Comparison of ENCODE assay signal across 1 cellular context in genomic region chr4:182880387-182881356, GRCh38.
TF ChIP-seq lines count a peak whose summit lies in the region.

No MANE protein-coding gene starts in this region.

TF ChIP-seq in HepG2, 621 proteins besides CTCF, POLR2A, EP300 and RAD21 (continued from another document):
- peak; percentile 78; the same call in 1 of the 2 replicates for TF ChIP-seq HNF1B (CRISPR knock-in tag; IDR thresholded peaks at IDR 0.05)
- TF ChIP-seq TAF15 (IDR thresholded peaks at IDR 0.05; ENCODE audit: low read depth, low read length, poor library complexity, severe bottlenecking), result no peak
- TF ChIP-seq DNMT3B (CRISPR knock-in tag; conservative IDR thresholded peaks at IDR 0.05), result no peak
- peak; percentile 38; the same call in 1 of the 2 replicates for TF ChIP-seq NCOR1 (IDR thresholded peaks at IDR 0.05; ENCODE audit: borderline replicate concordance, low read length)
- TF ChIP-seq ZNF432 (CRISPR knock-in tag; IDR thresholded peaks at IDR 0.05; ENCODE audit: borderline replicate concordance), result no peak
- no peak for TF ChIP-seq ZNF333 (CRISPR knock-in tag; IDR thresholded peaks at IDR 0.05; ENCODE audit: borderline replicate concordance)
- 0 out of 2 replicates have a peak, but pooled peaks have one; percentile 88 for TF ChIP-seq ZNF136 (CRISPR knock-in tag; IDR thresholded peaks at IDR 0.05; ENCODE audit: low read depth)
- peak; percentile 77 for TF ChIP-seq FOSL2 (CRISPR knock-in tag; IDR thresholded peaks at IDR 0.05)
- peak; percentile 82 for TF ChIP-seq ZNF883 (CRISPR knock-in tag; IDR thresholded peaks at IDR 0.05; ENCODE audit: not compliant biosample characterization)
- TF ChIP-seq DNMT1 (CRISPR knock-in tag; IDR thresholded peaks at IDR 0.05), result no peak
- peak; percentile 71; the same call in 1 of the 2 replicates for TF ChIP-seq ZFP41 (CRISPR knock-in tag; IDR thresholded peaks at IDR 0.05; ENCODE audit: borderline replicate concordance)
- no peak for TF ChIP-seq SRSF9 (IDR thresholded peaks at IDR 0.05; ENCODE audit: borderline replicate concordance, insufficient read depth, low read depth, low read length, poor library complexity, severe bottlenecking)
- 0 out of 2 replicates have a peak, but pooled peaks have one; percentile 15 for TF ChIP-seq NFIC (IDR thresholded peaks at IDR 0.05; ENCODE audit: low read length)
- TF ChIP-seq RBM22 (optimal IDR thresholded peaks at IDR 0.05; ENCODE audit: low read length), result peak; percentile 90
- no peak for TF ChIP-seq TIGD3 (CRISPR knock-in tag; IDR thresholded peaks at IDR 0.05; ENCODE audit: borderline replicate concordance)
- 0 out of 2 replicates have a peak, but pooled peaks have one; percentile 26 for TF ChIP-seq E2F1 (CRISPR knock-in tag; IDR thresholded peaks at IDR 0.05)
- no peak for TF ChIP-seq SYNCRIP (IDR thresholded peaks at IDR 0.05; ENCODE audit: insufficient read depth, low read depth, low read length)
- TF ChIP-seq ZBTB14 (CRISPR knock-in tag; IDR thresholded peaks at IDR 0.05), result no peak
- no peak for TF ChIP-seq KLF11 (CRISPR knock-in tag; IDR thresholded peaks at IDR 0.05)
- no peak for TF ChIP-seq ZSCAN12 (CRISPR knock-in tag; IDR thresholded peaks at IDR 0.05)
- no peak for TF ChIP-seq ZNF570 (CRISPR knock-in tag; IDR thresholded peaks at IDR 0.05; ENCODE audit: borderline replicate concordance)
- no peak for TF ChIP-seq ZNF510 (CRISPR knock-in tag; IDR thresholded peaks at IDR 0.05; ENCODE audit: low read depth)
- peak; percentile 95 for TF ChIP-seq KDM5B (CRISPR knock-in tag; IDR thresholded peaks at IDR 0.05; ENCODE audit: borderline replicate concordance)
- TF ChIP-seq ZNF777 (CRISPR knock-in tag; IDR thresholded peaks at IDR 0.05), result no peak
- TF ChIP-seq ZNF674 (CRISPR knock-in tag; IDR thresholded peaks at IDR 0.05; ENCODE audit: low read depth), result no peak
- peak; percentile 34; the same call in 1 of the 2 replicates for TF ChIP-seq ZBTB33 (CRISPR knock-in tag; IDR thresholded peaks at IDR 0.05)
- TF ChIP-seq MLX (CRISPR knock-in tag; IDR thresholded peaks at IDR 0.05), result peak; percentile 65; the same call in 1 of the 2 replicates
- TF ChIP-seq NAIF1 (CRISPR knock-in tag; IDR thresholded peaks at IDR 0.05; ENCODE audit: borderline replicate concordance), result peak; percentile 80
- TF ChIP-seq ZMAT3 (CRISPR knock-in tag; conservative IDR thresholded peaks at IDR 0.05), result 0 out of 2 replicates have a peak, but pooled peaks have one; percentile 64
- peak; percentile 80 for TF ChIP-seq PHF5A (CRISPR knock-in tag; IDR thresholded peaks at IDR 0.05; ENCODE audit: low read depth, unreplicated experiment)
- TF ChIP-seq ZNF790 (CRISPR knock-in tag; IDR thresholded peaks at IDR 0.05; ENCODE audit: borderline replicate concordance), result no peak; the same call in 1 of the 2 replicates
- TF ChIP-seq HNRNPL (IDR thresholded peaks at IDR 0.05; ENCODE audit: low read depth, low read length), result 0 out of 2 replicates have a peak, but pooled peaks have one; percentile 33
- TF ChIP-seq TRAFD1 (CRISPR knock-in tag; IDR thresholded peaks at IDR 0.05; ENCODE audit: borderline replicate concordance), result no peak
- TF ChIP-seq SP5 (CRISPR knock-in tag; IDR thresholded peaks at IDR 0.05; ENCODE audit: borderline replicate concordance, low read depth), result peak; percentile 95
- peak; percentile 93 for TF ChIP-seq MYC (CRISPR knock-in tag; IDR thresholded peaks at IDR 0.05; ENCODE audit: borderline replicate concordance)
- TF ChIP-seq ZNF468 (CRISPR knock-in tag; IDR thresholded peaks at IDR 0.05), result no peak
- no peak for TF ChIP-seq SOX13 (IDR thresholded peaks at IDR 0.05)
- peak in 1 of 2 experiments; percentile 73; a peak in 2 of 4 replicates for TF ChIP-seq SOX13 (CRISPR knock-in tag; conservative IDR thresholded peaks at IDR 0.05 in 1 of 2, IDR thresholded peaks at IDR 0.05 in 1 of 2)
- no peak for TF ChIP-seq ZBTB39 (CRISPR knock-in tag; IDR thresholded peaks at IDR 0.05)
- no peak for TF ChIP-seq ZNF776 (CRISPR knock-in tag; IDR thresholded peaks at IDR 0.05)
- no peak for TF ChIP-seq ATF5 (CRISPR knock-in tag; IDR thresholded peaks at IDR 0.05; ENCODE audit: low read depth)
- no peak; the same call in 1 of the 2 replicates for TF ChIP-seq CEBPG (CRISPR knock-in tag; IDR thresholded peaks at IDR 0.05)
- no peak; the same call in none of the 2 replicates for TF ChIP-seq KDM2A (CRISPR knock-in tag; IDR thresholded peaks at IDR 0.05; ENCODE audit: borderline replicate concordance, low read depth)
- TF ChIP-seq MEIS2 (CRISPR knock-in tag; IDR thresholded peaks at IDR 0.05), result 0 out of 2 replicates have a peak, but pooled peaks have one; percentile 48
- peak; percentile 90 for TF ChIP-seq ZFP37 (CRISPR knock-in tag; IDR thresholded peaks at IDR 0.05; ENCODE audit: borderline replicate concordance)
- no peak for TF ChIP-seq HCFC1 (IDR thresholded peaks at IDR 0.05; ENCODE audit: low read depth, low read length)
- TF ChIP-seq HNRNPUL1 (IDR thresholded peaks at IDR 0.05; ENCODE audit: low read depth, low read length), result no peak
- peak; percentile 78; the same call in 1 of the 2 replicates for TF ChIP-seq YEATS4 (CRISPR knock-in tag; IDR thresholded peaks at IDR 0.05; ENCODE audit: borderline replicate concordance)
- TF ChIP-seq ZMAT5 (CRISPR knock-in tag; IDR thresholded peaks at IDR 0.05; ENCODE audit: borderline replicate concordance, low read depth), result no peak
- no peak for TF ChIP-seq SMAD3 (CRISPR knock-in tag; IDR thresholded peaks at IDR 0.05)
